Comparison of ENCODE assay signal across 1 cellular context in genomic region chr1:230158422-230159291, GRCh38.
A peak's percentile ranks its signal among the peaks of the same experiment; 100 is the strongest.
TF ChIP-seq lines count a peak whose summit lies in the region.

No MANE protein-coding gene starts in this region.

TF ChIP-seq in HepG2, 621 proteins besides CTCF, POLR2A, EP300 and RAD21 (continued from another document and continues in another):
- TF ChIP-seq TFE3 (CRISPR knock-in tag; IDR thresholded peaks at IDR 0.05) (peak; percentile 89), ZNF264 (CRISPR knock-in tag; IDR thresholded peaks at IDR 0.05) (0 out of 2 replicates have a peak, but pooled peaks have one; percentile 61), ZNF230 (CRISPR knock-in tag; IDR thresholded peaks at IDR 0.05) (no peak), ZNF777 (CRISPR knock-in tag; IDR thresholded peaks at IDR 0.05) (0 out of 2 replicates have a peak, but pooled peaks have one; percentile 6), TEAD2 (CRISPR knock-in tag; IDR thresholded peaks at IDR 0.05) (no peak), ZMYM4 (CRISPR knock-in tag; IDR thresholded peaks at IDR 0.05) (peak; percentile 83), CENPBD1 (CRISPR knock-in tag; IDR thresholded peaks at IDR 0.05; ENCODE audit: borderline replicate concordance, low read depth) (no peak), ZBTB7A (CRISPR knock-in tag; IDR thresholded peaks at IDR 0.05) (peak; percentile 15; the same call in 1 of the 2 replicates), NFYB (CRISPR knock-in tag; IDR thresholded peaks at IDR 0.05) (peak; percentile 56; the same call in 1 of the 2 replicates), ARNTL (CRISPR knock-in tag; IDR thresholded peaks at IDR 0.05) (peak; percentile 91), MTF1 (CRISPR knock-in tag; IDR thresholded peaks at IDR 0.05) (peak; percentile 96), ZNF331 (CRISPR knock-in tag; IDR thresholded peaks at IDR 0.05) (0 out of 2 replicates have a peak, but pooled peaks have one; percentile 40), DBP (CRISPR knock-in tag; IDR thresholded peaks at IDR 0.05; ENCODE audit: not compliant biosample characterization) (no peak), AGO2 (optimal IDR thresholded peaks at IDR 0.05; ENCODE audit: low read depth, low read length) (no peak), YY1 (IDR thresholded peaks at IDR 0.05; ENCODE audit: insufficient read depth, insufficient replicate concordance, low read depth, low read length) (no peak), SIX1 (CRISPR knock-in tag; IDR thresholded peaks at IDR 0.05; ENCODE audit: borderline replicate concordance) (peak; percentile 88), ZNF101 (CRISPR knock-in tag; IDR thresholded peaks at IDR 0.05; ENCODE audit: borderline replicate concordance, low read depth) (no peak; the same call in 1 of the 2 replicates), MED1 (CRISPR knock-in tag; IDR thresholded peaks at IDR 0.05) (peak; percentile 96), ZNF292 (CRISPR knock-in tag; IDR thresholded peaks at IDR 0.05; ENCODE audit: borderline replicate concordance, low read depth) (peak; percentile 76; the same call in 1 of the 2 replicates), ZBTB4 (CRISPR knock-in tag; IDR thresholded peaks at IDR 0.05; ENCODE audit: borderline replicate concordance) (peak; percentile 91; the same call in 1 of the 2 replicates), SSRP1 (CRISPR knock-in tag; IDR thresholded peaks at IDR 0.05) (no peak), HNF4G (IDR thresholded peaks at IDR 0.05; ENCODE audit: borderline replicate concordance, low read depth, low read length) (peak; percentile 92), HNF4G (CRISPR knock-in tag; IDR thresholded peaks at IDR 0.05; ENCODE audit: borderline replicate concordance, low read depth) (peak; percentile 90), BCL6 (CRISPR knock-in tag; IDR thresholded peaks at IDR 0.05) (peak; percentile 96), ZNF30 (CRISPR knock-in tag; IDR thresholded peaks at IDR 0.05) (no peak), ZNF782 (CRISPR knock-in tag; IDR thresholded peaks at IDR 0.05; ENCODE audit: borderline replicate concordance) (no peak), TEAD3 (CRISPR knock-in tag; optimal IDR thresholded peaks at IDR 0.05; ENCODE audit: borderline replicate concordance) (peak; percentile 90), ZNF879 (CRISPR knock-in tag; IDR thresholded peaks at IDR 0.05) (no peak), ERF (CRISPR knock-in tag; IDR thresholded peaks at IDR 0.05) (peak; percentile 82), ZKSCAN8 (CRISPR knock-in tag; IDR thresholded peaks at IDR 0.05; ENCODE audit: borderline replicate concordance) (peak; percentile 77; the same call in 1 of the 2 replicates), MEIS2 (CRISPR knock-in tag; IDR thresholded peaks at IDR 0.05) (peak; percentile 66; the same call in 1 of the 2 replicates), E2F5 (CRISPR knock-in tag; conservative IDR thresholded peaks at IDR 0.05) (no peak), CCDC6 (CRISPR knock-in tag; IDR thresholded peaks at IDR 0.05) (peak; percentile 55; the same call in 1 of the 2 replicates), ATF7 (IDR thresholded peaks at IDR 0.05) (peak; percentile 48), ATF7 (CRISPR knock-in tag; IDR thresholded peaks at IDR 0.05) (peak; percentile 89), NCOR1 (IDR thresholded peaks at IDR 0.05; ENCODE audit: borderline replicate concordance, low read length) (peak; percentile 99), HIC2 (CRISPR knock-in tag; IDR thresholded peaks at IDR 0.05; ENCODE audit: low read depth) (peak; percentile 80), NR2F1 (CRISPR knock-in tag; IDR thresholded peaks at IDR 0.05) (peak; percentile 67 to 76), IKZF4 (CRISPR knock-in tag; IDR thresholded peaks at IDR 0.05; ENCODE audit: borderline replicate concordance, low read depth, not compliant biosample characterization) (no peak), NKX3-1 (CRISPR knock-in tag; IDR thresholded peaks at IDR 0.05) (peak; percentile 60; the same call in 1 of the 2 replicates), HDAC6 (IDR thresholded peaks at IDR 0.05; ENCODE audit: low read depth, low read length) (no peak), NPAS2 (CRISPR knock-in tag; IDR thresholded peaks at IDR 0.05; ENCODE audit: borderline replicate concordance) (no peak), ZFP82 (CRISPR knock-in tag; IDR thresholded peaks at IDR 0.05; ENCODE audit: borderline replicate concordance) (no peak), ZSCAN30 (CRISPR knock-in tag; IDR thresholded peaks at IDR 0.05) (no peak), PRMT3 (CRISPR knock-in tag; IDR thresholded peaks at IDR 0.05; ENCODE audit: borderline replicate concordance, low read depth) (no peak), ZNF354B (CRISPR knock-in tag; IDR thresholded peaks at IDR 0.05) (no peak), ZNF83 (CRISPR knock-in tag; IDR thresholded peaks at IDR 0.05; ENCODE audit: borderline replicate concordance) (no peak), ZBTB37 (CRISPR knock-in tag; IDR thresholded peaks at IDR 0.05) (peak; percentile 60), IKZF1 (IDR thresholded peaks at IDR 0.05) (no peak), HBP1 (CRISPR knock-in tag; IDR thresholded peaks at IDR 0.05; ENCODE audit: low read depth) (peak; percentile 67), SAFB2 (CRISPR knock-in tag; IDR thresholded peaks at IDR 0.05; ENCODE audit: borderline replicate concordance, low read depth) (no peak), ZNF7 (CRISPR knock-in tag; IDR thresholded peaks at IDR 0.05) (no peak), MIXL1 (CRISPR knock-in tag; IDR thresholded peaks at IDR 0.05) (peak; percentile 92)
- TF ChIP-seq, protein P1, sequence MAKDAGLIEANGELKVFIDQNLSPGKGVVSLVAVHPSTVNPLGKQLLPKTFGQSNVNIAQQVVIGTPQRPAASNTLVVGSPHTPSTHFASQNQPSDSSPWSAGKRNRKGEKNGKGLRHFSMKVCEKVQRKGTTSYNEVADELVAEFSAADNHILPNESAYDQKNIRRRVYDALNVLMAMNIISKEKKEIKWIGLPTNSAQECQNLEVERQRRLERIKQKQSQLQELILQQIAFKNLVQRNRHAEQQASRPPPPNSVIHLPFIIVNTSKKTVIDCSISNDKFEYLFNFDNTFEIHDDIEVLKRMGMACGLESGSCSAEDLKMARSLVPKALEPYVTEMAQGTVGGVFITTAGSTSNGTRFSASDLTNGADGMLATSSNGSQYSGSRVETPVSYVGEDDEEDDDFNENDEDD (CRISPR knock-in tag; IDR thresholded peaks at IDR 0.05; ENCODE audit: borderline replicate concordance), result 0 out of 2 replicates have a peak, but pooled peaks have one; percentile 62
- TF ChIP-seq, protein P2, sequence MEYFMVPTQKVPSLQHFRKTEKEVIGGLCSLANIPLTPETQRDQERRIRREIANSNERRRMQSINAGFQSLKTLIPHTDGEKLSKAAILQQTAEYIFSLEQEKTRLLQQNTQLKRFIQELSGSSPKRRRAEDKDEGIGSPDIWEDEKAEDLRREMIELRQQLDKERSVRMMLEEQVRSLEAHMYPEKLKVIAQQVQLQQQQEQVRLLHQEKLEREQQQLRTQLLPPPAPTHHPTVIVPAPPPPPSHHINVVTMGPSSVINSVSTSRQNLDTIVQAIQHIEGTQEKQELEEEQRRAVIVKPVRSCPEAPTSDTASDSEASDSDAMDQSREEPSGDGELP (IDR thresholded peaks at IDR 0.05; ENCODE audit: borderline replicate concordance, low read depth), result peak; percentile 78; the same call in 1 of the 2 replicates
